ENCODE assay signal across 22 cellular contexts in the genomic region with DNA sequence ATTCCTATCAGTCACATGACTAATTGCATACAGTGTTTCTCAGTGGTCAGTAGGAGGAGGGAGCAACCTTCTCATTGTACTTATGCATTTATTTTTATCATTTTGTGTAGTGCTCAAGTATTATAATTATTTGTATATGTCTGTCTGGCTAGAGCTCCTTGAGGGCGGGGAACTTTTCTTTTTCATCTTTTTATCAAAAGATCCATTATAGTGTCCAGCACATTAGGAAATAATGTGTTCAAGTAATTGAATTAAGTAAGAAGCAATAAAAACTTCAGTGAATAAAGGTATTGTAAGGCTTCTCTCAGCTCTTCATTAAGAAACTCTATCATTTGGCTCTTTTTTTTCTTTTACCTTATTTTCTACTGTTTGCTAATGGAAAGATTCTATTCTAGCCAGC. TPM values are rescaled to one million over a fixed set of nuclear protein-coding genes. Genes with fewer than 3 reads are reported as not detected.
"Had no signal": no experiment of that assay in that cellular context is flagged by ENCODE, and none has a peak within 500 bp of the region (broad histone marks: within the 10 kb centered on the region; RNA-seq: fewer than 3 reads in every experiment).

No MANE protein-coding gene starts in this region.

- H3K36me3 Mint-ChIP-seq: natural killer cell; stimulated activated effector memory CD8-positive, alpha-beta T cell treated with anti-CD3 and anti-CD28 coated beads, Interleukin-12 subunit alpha, Interleukin-12 subunit beta, amount 100 ng/mL, for 72 hours had no signal

- H3K4me3 ChIP-seq: dorsolateral prefrontal cortex, gastroesophageal sphincter, heart left ventricle, hepatocyte, lower lobe of right lung, pancreas, right lobe of liver, thoracic aorta, tibial nerve, upper lobe of left lung had no signal

- H3K36me3 ChIP-seq: gastroesophageal sphincter, heart left ventricle, lower lobe of right lung, neutrophil, pancreas, right lobe of liver, thoracic aorta, tibial nerve, upper lobe of left lung had no signal

- H3K27ac Mint-ChIP-seq: natural killer cell; stimulated activated effector memory CD8-positive, alpha-beta T cell treated with anti-CD3 and anti-CD28 coated beads, Interleukin-12 subunit alpha, Interleukin-12 subunit beta, amount 100 ng/mL, for 72 hours had no signal

- H3K4me3 Mint-ChIP-seq: natural killer cell; neural crest cell; stimulated activated effector memory CD8-positive, alpha-beta T cell treated with anti-CD3 and anti-CD28 coated beads, Interleukin-12 subunit alpha, Interleukin-12 subunit beta, amount 100 ng/mL, for 72 hours had no signal

- H3K4me1 ChIP-seq: pancreas, right lobe of liver had no signal

- H3K27ac ChIP-seq: dorsolateral prefrontal cortex, hepatocyte, lower lobe of right lung, neutrophil, pancreas, right lobe of liver, thoracic aorta, upper lobe of left lung had no signal

- H3K9me3 ChIP-seq: gastroesophageal sphincter, heart left ventricle, lower lobe of right lung, neutrophil, pancreas, right lobe of liver, thoracic aorta, tibial nerve, upper lobe of left lung had no signal

- DNase-seq: dorsolateral prefrontal cortex; effector CD4-positive, alpha-beta T cell; foreskin fibroblast; heart left ventricle; kidney; left ventricle myocardium superior; lower lobe of right lung; natural killer cell; pancreas; right lobe of liver; stimulated activated CD4-positive, alpha-beta T cell treated with anti-CD3 and anti-CD28 coated beads, Interleukin-2, amount 100 ng/mL, for 24 hours; stimulated activated CD4-positive, alpha-beta T cell treated with anti-CD3 and anti-CD28 coated beads, Interleukin-4, amount 100 ng/mL, for 24 hours; stimulated activated naive CD8-positive, alpha-beta T cell treated with anti-CD3 and anti-CD28 coated beads, Interleukin-15, Interleukin-2, amounts not matched to agents 100 U/mL and 50 U/mL, for 24 hours; upper lobe of left lung had no signal

- H3K27me3 ChIP-seq: dorsolateral prefrontal cortex, gastroesophageal sphincter, heart left ventricle, hepatocyte, neutrophil, pancreas, right lobe of liver, tibial nerve, upper lobe of left lung had no signal

- H3K9me3 Mint-ChIP-seq: natural killer cell; neural crest cell; stimulated activated effector memory CD8-positive, alpha-beta T cell treated with anti-CD3 and anti-CD28 coated beads, Interleukin-12 subunit alpha, Interleukin-12 subunit beta, amount 100 ng/mL, for 72 hours had no signal

RNA-seq across cellular contexts. Expression of a gene that starts 18.8 kb away (rescaled TPM):
- total RNA-seq: natural killer cell, pulmonary artery endothelial cell had no signal
